In the genomic region with DNA sequence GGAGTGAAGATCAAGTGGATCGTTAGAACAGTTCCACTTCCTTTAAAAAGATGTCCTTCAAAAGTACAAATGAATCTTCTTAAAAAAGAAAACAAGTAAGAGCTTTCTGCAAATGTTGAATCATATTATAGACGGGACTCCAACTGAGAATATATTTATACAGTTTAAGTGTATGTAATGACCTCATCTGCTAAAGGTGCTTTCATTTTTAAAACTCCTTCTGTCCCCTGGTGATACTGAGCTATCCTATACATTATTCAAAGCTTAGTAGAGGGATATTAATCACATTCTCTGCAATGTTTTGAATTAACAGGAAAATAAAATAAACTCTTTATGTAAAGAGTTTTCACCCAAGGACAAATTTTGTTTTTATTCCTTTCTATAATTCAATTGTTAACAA, we compare ENCODE assay signal across 1 cellular context.
TF ChIP-seq lines count a peak whose summit lies in the region.

No MANE protein-coding gene starts in this region.

TF ChIP-seq in H1, 55 proteins besides CTCF, POLR2A, EP300 and RAD21 (continued from another document):
- TF ChIP-seq CHD1 (IDR thresholded peaks at IDR 0.05; ENCODE audit: low read depth, low read length): no peak
- no peak for TF ChIP-seq RNF2 (IDR thresholded peaks at IDR 0.05; ENCODE audit: borderline replicate concordance, low read depth, low read length, missing control alignments, poor library complexity, severe bottlenecking)
- TF ChIP-seq TAF7 (optimal IDR thresholded peaks at IDR 0.05; ENCODE audit: borderline replicate concordance, low read depth, low read length): no peak
- no peak for TF ChIP-seq GABPA (IDR thresholded peaks at IDR 0.05; ENCODE audit: borderline replicate concordance, insufficient read depth, low read length)
- TF ChIP-seq RFX5 (IDR thresholded peaks at IDR 0.05; ENCODE audit: borderline replicate concordance, low read depth, low read length): no peak
- TF ChIP-seq CBX8 (IDR thresholded peaks at IDR 0.05; ENCODE audit: borderline replicate concordance, low read depth, low read length): no peak
- no peak for TF ChIP-seq TAF1 (IDR thresholded peaks at IDR 0.05; ENCODE audit: low read depth, low read length)
- no peak for TF ChIP-seq NANOG (IDR thresholded peaks at IDR 0.05; ENCODE audit: insufficient read depth, low read depth, low read length, poor library complexity, severe bottlenecking)
- TF ChIP-seq ASH2L (IDR thresholded peaks at IDR 0.05; ENCODE audit: low read length): no peak
- TF ChIP-seq CTBP2 (IDR thresholded peaks at IDR 0.05; ENCODE audit: borderline replicate concordance, insufficient read depth, insufficient read length, low read length): no peak
- TF ChIP-seq KDM1A (IDR thresholded peaks at IDR 0.05; ENCODE audit: borderline replicate concordance, low read length): no peak
